ENCODE assay signal across 18 cellular contexts in genomic region chr6:142950291-142950690, GRCh38.
"Had no signal": no experiment of that assay in that cellular context is flagged by ENCODE, and none has a peak within 500 bp of the region (broad histone marks: within the 10 kb centered on the region; RNA-seq: fewer than 3 reads in every experiment).

No MANE protein-coding gene starts in this region.

- H3K9me3 Mint-ChIP-seq: activated naive CD4-positive, alpha-beta T cell treated with anti-CD3 and anti-CD28 coated beads, Interleukin-2, amount 10 ng/mL, durations not matched to agents 7 days and 5 days; activated T-cell treated with anti-CD3 and anti-CD28 coated beads, Interleukin-2, amount 50 U/mL, for 4 hours; central memory CD8-positive, alpha-beta T cell; mesothelial cell of epicardium; nephron progenitor cell; stimulated activated naive CD8-positive, alpha-beta T cell treated with anti-CD3 and anti-CD28 coated beads, Interleukin-15, Interleukin-2, amounts not matched to agents 100 ng/mL and 50 ng/mL, for 24 hours had no signal

- H3K36me3 ChIP-seq: ascending aorta, colonic mucosa, right atrium auricular region, tibial nerve had no signal

- DNase-seq: activated CD4-positive, alpha-beta T cell treated with anti-CD3 and anti-CD28 coated beads for 48 hours; activated CD4-positive, CD25-positive, alpha-beta regulatory T cell; activated CD8-positive, alpha-beta memory T cell treated with anti-CD3 and anti-CD28 coated beads, Interleukin-2, amount 50 U/mL, for 4 hours; activated naive CD4-positive, alpha-beta T cell treated with anti-CD3 and anti-CD28 coated beads, Interleukin-2, amount 10 ng/mL, durations not matched to agents 7 days and 5 days; activated T-cell treated with anti-CD3 and anti-CD28 coated beads, Interleukin-2, amount 50 U/mL, for 4 hours; colonic mucosa; foreskin melanocyte; nephron progenitor cell; occipital lobe; stimulated activated CD4-positive, alpha-beta T cell treated with anti-CD3 and anti-CD28 coated beads, Interleukin-15, amount 100 ng/mL, for 24 hours; stimulated activated CD4-positive, alpha-beta T cell treated with anti-CD3 and anti-CD28 coated beads, Interleukin-2, amount 100 ng/mL, for 48 hours; SW 1271 had no signal

- H3K27ac ChIP-seq: ascending aorta, colonic mucosa, right atrium auricular region, tibial nerve had no signal

- H3K4me1 ChIP-seq: colonic mucosa, right atrium auricular region, tibial nerve had no signal

- H3K27me3 Mint-ChIP-seq: activated naive CD4-positive, alpha-beta T cell treated with anti-CD3 and anti-CD28 coated beads, Interleukin-2, amount 10 ng/mL, durations not matched to agents 7 days and 5 days; central memory CD8-positive, alpha-beta T cell; stimulated activated naive CD8-positive, alpha-beta T cell treated with anti-CD3 and anti-CD28 coated beads, Interleukin-15, Interleukin-2, amounts not matched to agents 100 ng/mL and 50 ng/mL, for 24 hours had no signal

- H3K4me3 Mint-ChIP-seq: activated naive CD4-positive, alpha-beta T cell treated with anti-CD3 and anti-CD28 coated beads, Interleukin-2, amount 10 ng/mL, durations not matched to agents 7 days and 5 days; activated T-cell treated with anti-CD3 and anti-CD28 coated beads, Interleukin-2, amount 50 U/mL, for 4 hours; central memory CD8-positive, alpha-beta T cell; mesothelial cell of epicardium; nephron progenitor cell; stimulated activated naive CD8-positive, alpha-beta T cell treated with anti-CD3 and anti-CD28 coated beads, Interleukin-15, Interleukin-2, amounts not matched to agents 100 ng/mL and 50 ng/mL, for 24 hours had no signal

- ATAC-seq: activated T-cell treated with anti-CD3 and anti-CD28 coated beads, Interleukin-2, amount 50 U/mL, for 4 hours had no signal

- H3K27me3 ChIP-seq: ascending aorta, colonic mucosa, right atrium auricular region, tibial nerve had no signal

- H3K4me1 Mint-ChIP-seq: central memory CD8-positive, alpha-beta T cell had no signal

- H3K9me3 ChIP-seq: ascending aorta, colonic mucosa, right atrium auricular region, tibial nerve had no signal

- H3K27ac Mint-ChIP-seq: activated naive CD4-positive, alpha-beta T cell treated with anti-CD3 and anti-CD28 coated beads, Interleukin-2, amount 10 ng/mL, durations not matched to agents 7 days and 5 days; mesothelial cell of epicardium; nephron progenitor cell; stimulated activated naive CD8-positive, alpha-beta T cell treated with anti-CD3 and anti-CD28 coated beads, Interleukin-15, Interleukin-2, amounts not matched to agents 100 ng/mL and 50 ng/mL, for 24 hours had no signal

- H3K4me3 ChIP-seq: ascending aorta, colonic mucosa, right atrium auricular region, tibial nerve had no signal

- H3K36me3 Mint-ChIP-seq: activated naive CD4-positive, alpha-beta T cell treated with anti-CD3 and anti-CD28 coated beads, Interleukin-2, amount 10 ng/mL, durations not matched to agents 7 days and 5 days; mesothelial cell of epicardium had no signal
